20 cellular contexts compared by ENCODE assay signal in genomic region chr6:168121308-168121665, GRCh38.
DNase-seq lines count a peak whose midpoint lies in the region; ATAC-seq and TF ChIP-seq lines count a peak whose summit lies in the region.
"Had no signal": no experiment of that assay in that cellular context is flagged by ENCODE, and none has a peak within 500 bp of the region (broad histone marks: within the 10 kb centered on the region; RNA-seq: fewer than 3 reads in every experiment).

No MANE protein-coding gene starts in this region.

- no peak overlapping the region for H3K4me3 Mint-ChIP-seq in stimulated activated naive B cell treated with anti-CD40 and anti-IgM and Interleukin-4, amounts not matched to agents 10 μg/mL and 1 μg/mL and 100 μg/mL, for 72 hours
- H3K4me3 Mint-ChIP-seq: activated naive CD4-positive, alpha-beta T cell treated with anti-CD3 and anti-CD28 coated beads, Interleukin-2, amount 50 U/mL, for 24 hours; endodermal cell; nephron progenitor cell; WTC11 had no signal

- peaks cover 0 to 1% of the 10 kb centered on the region in 2 donors for H3K36me3 Mint-ChIP-seq in stimulated activated naive B cell treated with anti-CD40 and anti-IgM and Interleukin-4, amounts not matched to agents 10 μg/mL and 1 μg/mL and 100 μg/mL, for 72 hours
- H3K36me3 Mint-ChIP-seq: activated naive CD4-positive, alpha-beta T cell treated with anti-CD3 and anti-CD28 coated beads, Interleukin-2, amount 50 U/mL, for 24 hours; WTC11 had no signal

- CTCF ChIA-PET in HEK293T (lab: Yijun Ruan, JAX) = interaction anchor here (0.6 kb wide), 1 partner anchor 76 kb away, joined by 5 read pairs; no protein-coding TSS in a partner anchor

- H3K4me1 Mint-ChIP-seq in stimulated activated naive B cell treated with anti-CD40 and anti-IgM and Interleukin-4, amounts not matched to agents 10 μg/mL and 1 μg/mL and 100 μg/mL, for 72 hours = no peaks in the 10 kb centered on the region
- H3K4me1 Mint-ChIP-seq: activated naive CD4-positive, alpha-beta T cell treated with anti-CD3 and anti-CD28 coated beads, Interleukin-2, amount 50 U/mL, for 24 hours had no signal

- no peaks in the 10 kb centered on the region for H3K27me3 Mint-ChIP-seq in stimulated activated naive B cell treated with anti-CD40 and anti-IgM and Interleukin-4, amounts not matched to agents 10 μg/mL and 1 μg/mL and 100 μg/mL, for 72 hours

- H3K27ac Mint-ChIP-seq in stimulated activated naive B cell treated with anti-CD40 and anti-IgM and Interleukin-4, amounts not matched to agents 10 μg/mL and 1 μg/mL and 100 μg/mL, for 72 hours = no peak overlapping the region
- H3K27ac Mint-ChIP-seq: activated naive CD4-positive, alpha-beta T cell treated with anti-CD3 and anti-CD28 coated beads, Interleukin-2, amount 50 U/mL, for 24 hours; endodermal cell; nephron progenitor cell; WTC11 had no signal

- ATAC-seq in HG03442 (IDR thresholded peaks at IDR 0.05; ENCODE audit: unreplicated experiment) (peak; percentile 30), HG02970 (IDR thresholded peaks at IDR 0.05; ENCODE audit: low FRiP score, unreplicated experiment) (no peak)
- peak; percentile 25 to 66 for ATAC-seq in stimulated activated naive B cell treated with anti-CD40 and anti-IgM and Interleukin-4, amounts not matched to agents 10 μg/mL and 1 μg/mL and 100 μg/mL, for 72 hours (replicated peaks)
- ATAC-seq: left cardiac atrium, WTC11 had no signal

- POLR2A ChIA-PET in HEK293T (lab: Yijun Ruan, JAX) = no interaction called here

- peaks cover 2 to 4% of the 10 kb centered on the region in 2 donors for H3K9me3 Mint-ChIP-seq in stimulated activated naive B cell treated with anti-CD40 and anti-IgM and Interleukin-4, amounts not matched to agents 10 μg/mL and 1 μg/mL and 100 μg/mL, for 72 hours
- H3K9me3 Mint-ChIP-seq: activated naive CD4-positive, alpha-beta T cell treated with anti-CD3 and anti-CD28 coated beads, Interleukin-2, amount 50 U/mL, for 24 hours had no signal

- peak; percentile 30 for DNase-seq in activated CD8-positive, alpha-beta memory T cell treated with anti-CD3 and anti-CD28 coated beads for 24 hours
- DNase-seq in activated CD8-positive, alpha-beta memory T cell treated with anti-CD3 and anti-CD28 coated beads, Interleukin-2, amount 50 U/mL, for 48 hours = no peak
- DNase-seq in ecto neural progenitor cell (ENCODE audit: low spot score) (peak; percentile 34), HEK293T (ENCODE audit: extremely low spot score) (no peak), UCSD-AML1 (lab: John Stamatoyannopoulos, UW; ENCODE audit: unreplicated experiment) (no peak)
- DNase-seq in stimulated activated naive B cell treated with anti-CD40 and anti-IgM and Interleukin-4, amounts not matched to agents 10 μg/mL and 1 μg/mL and 100 μg/mL, for 72 hours = no peak
- DNase-seq: ACHN; Calu3; EL; left cardiac atrium; mesendoderm; NCI-H1417 treated with DMSO at 0.1 percent for 48 hours; NCI-H510A treated with DMSO at 0.1 percent for 48 hours; nephron progenitor cell; NK-92 treated with Interleukin-12 subunit alpha and Interleukin-12 subunit beta, amount 100 ng/mL, for 24 hours had no signal

TF ChIP-seq in HEK293T, 16 proteins besides CTCF, POLR2A, EP300 and RAD21:
- TF ChIP-seq TARDBP (IDR thresholded peaks at IDR 0.05) (no peak), FOXM1 (IDR thresholded peaks at IDR 0.05; ENCODE audit: borderline replicate concordance) (no peak), BHLHE40 (IDR thresholded peaks at IDR 0.05; ENCODE audit: borderline replicate concordance) (no peak), ELF4 (IDR thresholded peaks at IDR 0.05) (no peak), SUZ12 (IDR thresholded peaks at IDR 0.05) (no peak), CTBP1 (IDR thresholded peaks at IDR 0.05; ENCODE audit: borderline replicate concordance) (no peak), HDGF (IDR thresholded peaks at IDR 0.05; ENCODE audit: borderline replicate concordance) (no peak), LEF1 (IDR thresholded peaks at IDR 0.05; ENCODE audit: borderline replicate concordance) (no peak), SP1 (IDR thresholded peaks at IDR 0.05) (no peak), L3MBTL2 (conservative IDR thresholded peaks at IDR 0.05) (no peak), PKNOX1 (IDR thresholded peaks at IDR 0.05) (no peak), FOXA1 (IDR thresholded peaks at IDR 0.05) (no peak), NFRKB (IDR thresholded peaks at IDR 0.05) (no peak)

Comparison
In these comparisons a context has a peak if more than half of its experiments do, and no peak if none do; other contexts are left out.
1. DNase-seq: peak in activated CD8-positive, alpha-beta memory T cell treated with anti-CD3 and anti-CD28 coated beads for 24 hours (single experiment) and ecto neural progenitor cell (single experiment); none in activated CD8-positive, alpha-beta memory T cell treated with anti-CD3 and anti-CD28 coated beads, Interleukin-2, amount 50 U/mL, for 48 hours (single experiment), stimulated activated naive B cell treated with anti-CD40 and anti-IgM and Interleukin-4, amounts not matched to agents 10 μg/mL and 1 μg/mL and 100 μg/mL, for 72 hours (single experiment), HEK293T (single experiment) and UCSD-AML1 (single experiment).